In the genomic region with DNA sequence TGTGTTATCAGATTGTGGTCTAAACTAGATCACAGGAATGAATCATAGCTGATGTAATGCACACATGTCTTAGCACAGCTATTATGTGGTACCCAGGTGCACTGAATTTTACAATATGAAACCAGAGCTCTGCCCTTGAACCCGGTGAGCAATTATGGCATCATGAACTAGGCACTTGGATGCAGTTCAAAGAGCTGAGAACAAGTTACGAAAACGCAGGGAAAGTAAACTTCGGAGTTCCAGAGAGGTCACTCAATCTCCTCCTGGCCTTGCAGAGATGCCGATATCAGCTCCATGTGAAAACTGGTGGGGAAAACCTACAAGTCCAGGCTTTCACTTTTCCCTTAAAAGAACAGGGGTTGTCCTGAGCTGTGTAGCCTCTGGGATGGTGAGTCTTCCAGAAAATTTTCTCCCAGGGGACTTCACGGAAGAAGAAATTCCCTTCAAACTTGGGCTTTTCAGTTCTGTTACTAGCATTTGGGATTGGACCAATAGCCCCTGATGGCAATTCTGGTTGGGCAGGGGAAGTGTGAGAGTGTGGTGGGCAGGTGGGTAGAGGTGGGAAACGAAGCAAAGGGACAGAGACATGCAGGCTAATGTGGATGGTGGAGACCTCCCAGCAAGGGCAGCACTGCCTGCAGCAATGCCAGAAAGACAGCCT, we compare ENCODE assay signal across 1 cellular context.
TF ChIP-seq lines count a peak whose summit lies in the region.

No MANE protein-coding gene starts in this region.

TF ChIP-seq in HepG2, 621 proteins besides CTCF, POLR2A, EP300 and RAD21 (continued from another document and continues in another):
- no peak for TF ChIP-seq CBX2 (IDR thresholded peaks at IDR 0.05; ENCODE audit: low read depth, low read length)
- 0 out of 2 replicates have a peak, but pooled peaks have one; percentile 24 for TF ChIP-seq CBX2 (CRISPR knock-in tag; IDR thresholded peaks at IDR 0.05; ENCODE audit: low read depth)
- TF ChIP-seq, protein P1, sequence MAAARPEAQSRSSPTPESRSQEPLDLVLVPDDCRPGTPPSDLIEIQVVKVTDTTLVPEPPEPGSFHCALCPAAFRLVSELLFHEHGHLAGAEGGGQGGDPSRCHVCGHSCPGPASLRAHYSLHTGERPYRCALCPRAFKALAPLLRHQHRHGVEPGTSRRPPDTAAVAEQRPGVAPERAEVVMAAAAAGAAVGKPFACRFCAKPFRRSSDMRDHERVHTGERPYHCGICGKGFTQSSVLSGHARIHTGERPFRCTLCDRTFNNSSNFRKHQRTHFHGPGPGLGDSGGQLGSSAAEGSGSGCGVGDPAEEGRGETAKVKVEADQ (CRISPR knock-in tag; IDR thresholded peaks at IDR 0.05; ENCODE audit: borderline replicate concordance): peak; percentile 93
- TF ChIP-seq, protein P2, sequence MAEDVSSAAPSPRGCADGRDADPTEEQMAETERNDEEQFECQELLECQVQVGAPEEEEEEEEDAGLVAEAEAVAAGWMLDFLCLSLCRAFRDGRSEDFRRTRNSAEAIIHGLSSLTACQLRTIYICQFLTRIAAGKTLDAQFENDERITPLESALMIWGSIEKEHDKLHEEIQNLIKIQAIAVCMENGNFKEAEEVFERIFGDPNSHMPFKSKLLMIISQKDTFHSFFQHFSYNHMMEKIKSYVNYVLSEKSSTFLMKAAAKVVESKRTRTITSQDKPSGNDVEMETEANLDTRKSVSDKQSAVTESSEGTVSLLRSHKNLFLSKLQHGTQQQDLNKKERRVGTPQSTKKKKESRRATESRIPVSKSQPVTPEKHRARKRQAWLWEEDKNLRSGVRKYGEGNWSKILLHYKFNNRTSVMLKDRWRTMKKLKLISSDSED (CRISPR knock-in tag; IDR thresholded peaks at IDR 0.05): no peak
- no peak for TF ChIP-seq ZNF263 (CRISPR knock-in tag; IDR thresholded peaks at IDR 0.05)
- TF ChIP-seq CCDC6 (CRISPR knock-in tag; IDR thresholded peaks at IDR 0.05): peak; percentile 75
- TF ChIP-seq ZFP36 (IDR thresholded peaks at IDR 0.05; ENCODE audit: borderline replicate concordance, low read depth, low read length, partially characterized antibody): no peak
- no peak for TF ChIP-seq THYN1 (CRISPR knock-in tag; IDR thresholded peaks at IDR 0.05; ENCODE audit: borderline replicate concordance, low read depth)
- peak; percentile 96; the same call in 1 of the 2 replicates for TF ChIP-seq ZFP36L1 (CRISPR knock-in tag; IDR thresholded peaks at IDR 0.05)
- no peak for TF ChIP-seq ZSCAN12 (CRISPR knock-in tag; IDR thresholded peaks at IDR 0.05)
- TF ChIP-seq XBP1 (CRISPR knock-in tag; IDR thresholded peaks at IDR 0.05): no peak
- no peak for TF ChIP-seq ZBTB1 (CRISPR knock-in tag; IDR thresholded peaks at IDR 0.05; ENCODE audit: borderline replicate concordance)
- TF ChIP-seq, protein P3, sequence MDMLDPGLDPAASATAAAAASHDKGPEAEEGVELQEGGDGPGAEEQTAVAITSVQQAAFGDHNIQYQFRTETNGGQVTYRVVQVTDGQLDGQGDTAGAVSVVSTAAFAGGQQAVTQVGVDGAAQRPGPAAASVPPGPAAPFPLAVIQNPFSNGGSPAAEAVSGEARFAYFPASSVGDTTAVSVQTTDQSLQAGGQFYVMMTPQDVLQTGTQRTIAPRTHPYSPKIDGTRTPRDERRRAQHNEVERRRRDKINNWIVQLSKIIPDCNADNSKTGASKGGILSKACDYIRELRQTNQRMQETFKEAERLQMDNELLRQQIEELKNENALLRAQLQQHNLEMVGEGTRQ (IDR thresholded peaks at IDR 0.05; ENCODE audit: low read depth, low read length): no peak
- TF ChIP-seq, protein P3 (CRISPR knock-in tag; IDR thresholded peaks at IDR 0.05; ENCODE audit: borderline replicate concordance): no peak
- TF ChIP-seq STAG1 (CRISPR knock-in tag; IDR thresholded peaks at IDR 0.05): peak; percentile 67
- TF ChIP-seq SOX5 (CRISPR knock-in tag; IDR thresholded peaks at IDR 0.05; ENCODE audit: borderline replicate concordance): peak; percentile 97
- TF ChIP-seq, protein P4, sequence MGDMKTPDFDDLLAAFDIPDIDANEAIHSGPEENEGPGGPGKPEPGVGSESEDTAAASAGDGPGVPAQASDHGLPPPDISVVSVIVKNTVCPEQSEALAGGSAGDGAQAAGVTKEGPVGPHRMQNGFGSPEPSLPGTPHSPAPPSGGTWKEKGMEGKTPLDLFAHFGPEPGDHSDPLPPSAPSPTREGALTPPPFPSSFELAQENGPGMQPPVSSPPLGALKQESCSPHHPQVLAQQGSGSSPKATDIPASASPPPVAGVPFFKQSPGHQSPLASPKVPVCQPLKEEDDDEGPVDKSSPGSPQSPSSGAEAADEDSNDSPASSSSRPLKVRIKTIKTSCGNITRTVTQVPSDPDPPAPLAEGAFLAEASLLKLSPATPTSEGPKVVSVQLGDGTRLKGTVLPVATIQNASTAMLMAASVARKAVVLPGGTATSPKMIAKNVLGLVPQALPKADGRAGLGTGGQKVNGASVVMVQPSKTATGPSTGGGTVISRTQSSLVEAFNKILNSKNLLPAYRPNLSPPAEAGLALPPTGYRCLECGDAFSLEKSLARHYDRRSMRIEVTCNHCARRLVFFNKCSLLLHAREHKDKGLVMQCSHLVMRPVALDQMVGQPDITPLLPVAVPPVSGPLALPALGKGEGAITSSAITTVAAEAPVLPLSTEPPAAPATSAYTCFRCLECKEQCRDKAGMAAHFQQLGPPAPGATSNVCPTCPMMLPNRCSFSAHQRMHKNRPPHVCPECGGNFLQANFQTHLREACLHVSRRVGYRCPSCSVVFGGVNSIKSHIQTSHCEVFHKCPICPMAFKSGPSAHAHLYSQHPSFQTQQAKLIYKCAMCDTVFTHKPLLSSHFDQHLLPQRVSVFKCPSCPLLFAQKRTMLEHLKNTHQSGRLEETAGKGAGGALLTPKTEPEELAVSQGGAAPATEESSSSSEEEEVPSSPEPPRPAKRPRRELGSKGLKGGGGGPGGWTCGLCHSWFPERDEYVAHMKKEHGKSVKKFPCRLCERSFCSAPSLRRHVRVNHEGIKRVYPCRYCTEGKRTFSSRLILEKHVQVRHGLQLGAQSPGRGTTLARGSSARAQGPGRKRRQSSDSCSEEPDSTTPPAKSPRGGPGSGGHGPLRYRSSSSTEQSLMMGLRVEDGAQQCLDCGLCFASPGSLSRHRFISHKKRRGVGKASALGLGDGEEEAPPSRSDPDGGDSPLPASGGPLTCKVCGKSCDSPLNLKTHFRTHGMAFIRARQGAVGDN (CRISPR knock-in tag; IDR thresholded peaks at IDR 0.05): peak; percentile 38; the same call in 1 of the 2 replicates
- 0 out of 2 replicates have a peak, but pooled peaks have one; percentile 47 for TF ChIP-seq ZNF17 (CRISPR knock-in tag; IDR thresholded peaks at IDR 0.05)
- TF ChIP-seq KDM6A (CRISPR knock-in tag; IDR thresholded peaks at IDR 0.05; ENCODE audit: low read depth): peak; percentile 93
- peak; percentile 96 for TF ChIP-seq CEBPG (CRISPR knock-in tag; IDR thresholded peaks at IDR 0.05)
- TF ChIP-seq RBM22 (optimal IDR thresholded peaks at IDR 0.05; ENCODE audit: low read length): no peak
- TF ChIP-seq GABPA (IDR thresholded peaks at IDR 0.05; ENCODE audit: low read depth, low read length): no peak
- TF ChIP-seq GABPA (CRISPR knock-in tag; IDR thresholded peaks at IDR 0.05; ENCODE audit: low read depth): peak; percentile 64; the same call in 1 of the 2 replicates
- TF ChIP-seq HMG20B (CRISPR knock-in tag; conservative IDR thresholded peaks at IDR 0.05): peak; percentile 96
- peak; percentile 63; the same call in 1 of the 2 replicates for TF ChIP-seq CREB1 (IDR thresholded peaks at IDR 0.05)
- peak; percentile 87 for TF ChIP-seq CREB1 (CRISPR knock-in tag; IDR thresholded peaks at IDR 0.05)
- TF ChIP-seq HDAC2 (CRISPR knock-in tag; IDR thresholded peaks at IDR 0.05): peak; percentile 100
- TF ChIP-seq YEATS2 (CRISPR knock-in tag; IDR thresholded peaks at IDR 0.05; ENCODE audit: borderline replicate concordance): peak; percentile 78; the same call in 1 of the 2 replicates
- TF ChIP-seq PITX1 (CRISPR knock-in tag; IDR thresholded peaks at IDR 0.05): peak; percentile 93
- TF ChIP-seq ZFY (CRISPR knock-in tag; IDR thresholded peaks at IDR 0.05): no peak; the same call in 1 of the 2 replicates
- no peak for TF ChIP-seq MAFG (CRISPR knock-in tag; IDR thresholded peaks at IDR 0.05)
- no peak; the same call in 1 of the 2 replicates for TF ChIP-seq FOXM1 (CRISPR knock-in tag; IDR thresholded peaks at IDR 0.05)
- TF ChIP-seq SRY (CRISPR knock-in tag; IDR thresholded peaks at IDR 0.05): no peak
- TF ChIP-seq TCF12 (IDR thresholded peaks at IDR 0.05): no peak
- peak; percentile 97 for TF ChIP-seq TCF12 (CRISPR knock-in tag; IDR thresholded peaks at IDR 0.05)
- TF ChIP-seq, protein P5, sequence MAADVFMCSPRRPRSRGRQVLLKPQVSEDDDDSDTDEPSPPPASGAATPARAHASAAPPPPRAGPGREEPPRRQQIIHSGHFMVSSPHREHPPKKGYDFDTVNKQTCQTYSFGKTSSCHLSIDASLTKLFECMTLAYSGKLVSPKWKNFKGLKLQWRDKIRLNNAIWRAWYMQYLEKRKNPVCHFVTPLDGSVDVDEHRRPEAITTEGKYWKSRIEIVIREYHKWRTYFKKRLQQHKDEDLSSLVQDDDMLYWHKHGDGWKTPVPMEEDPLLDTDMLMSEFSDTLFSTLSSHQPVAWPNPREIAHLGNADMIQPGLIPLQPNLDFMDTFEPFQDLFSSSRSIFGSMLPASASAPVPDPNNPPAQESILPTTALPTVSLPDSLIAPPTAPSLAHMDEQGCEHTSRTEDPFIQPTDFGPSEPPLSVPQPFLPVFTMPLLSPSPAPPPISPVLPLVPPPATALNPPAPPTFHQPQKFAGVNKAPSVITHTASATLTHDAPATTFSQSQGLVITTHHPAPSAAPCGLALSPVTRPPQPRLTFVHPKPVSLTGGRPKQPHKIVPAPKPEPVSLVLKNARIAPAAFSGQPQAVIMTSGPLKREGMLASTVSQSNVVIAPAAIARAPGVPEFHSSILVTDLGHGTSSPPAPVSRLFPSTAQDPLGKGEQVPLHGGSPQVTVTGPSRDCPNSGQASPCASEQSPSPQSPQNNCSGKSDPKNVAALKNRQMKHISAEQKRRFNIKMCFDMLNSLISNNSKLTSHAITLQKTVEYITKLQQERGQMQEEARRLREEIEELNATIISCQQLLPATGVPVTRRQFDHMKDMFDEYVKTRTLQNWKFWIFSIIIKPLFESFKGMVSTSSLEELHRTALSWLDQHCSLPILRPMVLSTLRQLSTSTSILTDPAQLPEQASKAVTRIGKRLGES (CRISPR knock-in tag; IDR thresholded peaks at IDR 0.05; ENCODE audit: borderline replicate concordance): peak; percentile 59; the same call in 1 of the 2 replicates
- TF ChIP-seq FIP1L1 (IDR thresholded peaks at IDR 0.05; ENCODE audit: borderline replicate concordance, insufficient read depth, low read depth, low read length): no peak
- TF ChIP-seq CBX1 (IDR thresholded peaks at IDR 0.05; ENCODE audit: low read depth): peak; percentile 55
- TF ChIP-seq, protein P6, sequence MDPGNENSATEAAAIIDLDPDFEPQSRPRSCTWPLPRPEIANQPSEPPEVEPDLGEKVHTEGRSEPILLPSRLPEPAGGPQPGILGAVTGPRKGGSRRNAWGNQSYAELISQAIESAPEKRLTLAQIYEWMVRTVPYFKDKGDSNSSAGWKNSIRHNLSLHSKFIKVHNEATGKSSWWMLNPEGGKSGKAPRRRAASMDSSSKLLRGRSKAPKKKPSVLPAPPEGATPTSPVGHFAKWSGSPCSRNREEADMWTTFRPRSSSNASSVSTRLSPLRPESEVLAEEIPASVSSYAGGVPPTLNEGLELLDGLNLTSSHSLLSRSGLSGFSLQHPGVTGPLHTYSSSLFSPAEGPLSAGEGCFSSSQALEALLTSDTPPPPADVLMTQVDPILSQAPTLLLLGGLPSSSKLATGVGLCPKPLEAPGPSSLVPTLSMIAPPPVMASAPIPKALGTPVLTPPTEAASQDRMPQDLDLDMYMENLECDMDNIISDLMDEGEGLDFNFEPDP (CRISPR knock-in tag; conservative IDR thresholded peaks at IDR 0.05): no peak
- TF ChIP-seq RXRA (CRISPR knock-in tag; IDR thresholded peaks at IDR 0.05): peak; percentile 99; the same call in 1 of the 2 replicates
- TF ChIP-seq KAT7 (CRISPR knock-in tag; IDR thresholded peaks at IDR 0.05; ENCODE audit: borderline replicate concordance): peak; percentile 79; the same call in 1 of the 2 replicates
- peak; percentile 87 for TF ChIP-seq ZBTB21 (CRISPR knock-in tag; IDR thresholded peaks at IDR 0.05)
- TF ChIP-seq, protein P7, sequence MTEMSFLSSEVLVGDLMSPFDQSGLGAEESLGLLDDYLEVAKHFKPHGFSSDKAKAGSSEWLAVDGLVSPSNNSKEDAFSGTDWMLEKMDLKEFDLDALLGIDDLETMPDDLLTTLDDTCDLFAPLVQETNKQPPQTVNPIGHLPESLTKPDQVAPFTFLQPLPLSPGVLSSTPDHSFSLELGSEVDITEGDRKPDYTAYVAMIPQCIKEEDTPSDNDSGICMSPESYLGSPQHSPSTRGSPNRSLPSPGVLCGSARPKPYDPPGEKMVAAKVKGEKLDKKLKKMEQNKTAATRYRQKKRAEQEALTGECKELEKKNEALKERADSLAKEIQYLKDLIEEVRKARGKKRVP (CRISPR knock-in tag; IDR thresholded peaks at IDR 0.05): peak; percentile 28 to 99; a peak in 3 of 4 replicates
- TF ChIP-seq ZNF746 (CRISPR knock-in tag; IDR thresholded peaks at IDR 0.05): peak; percentile 86
- 0 out of 2 replicates have a peak, but pooled peaks have one; percentile 52 for TF ChIP-seq ARHGAP35 (CRISPR knock-in tag; IDR thresholded peaks at IDR 0.05; ENCODE audit: borderline replicate concordance)
- TF ChIP-seq, protein P8, sequence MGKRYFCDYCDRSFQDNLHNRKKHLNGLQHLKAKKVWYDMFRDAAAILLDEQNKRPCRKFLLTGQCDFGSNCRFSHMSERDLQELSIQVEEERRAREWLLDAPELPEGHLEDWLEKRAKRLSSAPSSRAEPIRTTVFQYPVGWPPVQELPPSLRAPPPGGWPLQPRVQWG (CRISPR knock-in tag; IDR thresholded peaks at IDR 0.05; ENCODE audit: borderline replicate concordance, low read depth): no peak
- TF ChIP-seq RARA (CRISPR knock-in tag; IDR thresholded peaks at IDR 0.05): peak; percentile 100
- peak; percentile 95 for TF ChIP-seq ZMYM4 (CRISPR knock-in tag; IDR thresholded peaks at IDR 0.05)
- TF ChIP-seq ZNF713 (CRISPR knock-in tag; IDR thresholded peaks at IDR 0.05): no peak
- TF ChIP-seq, protein P9, sequence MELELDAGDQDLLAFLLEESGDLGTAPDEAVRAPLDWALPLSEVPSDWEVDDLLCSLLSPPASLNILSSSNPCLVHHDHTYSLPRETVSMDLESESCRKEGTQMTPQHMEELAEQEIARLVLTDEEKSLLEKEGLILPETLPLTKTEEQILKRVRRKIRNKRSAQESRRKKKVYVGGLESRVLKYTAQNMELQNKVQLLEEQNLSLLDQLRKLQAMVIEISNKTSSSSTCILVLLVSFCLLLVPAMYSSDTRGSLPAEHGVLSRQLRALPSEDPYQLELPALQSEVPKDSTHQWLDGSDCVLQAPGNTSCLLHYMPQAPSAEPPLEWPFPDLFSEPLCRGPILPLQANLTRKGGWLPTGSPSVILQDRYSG (CRISPR knock-in tag; IDR thresholded peaks at IDR 0.05): no peak
- no peak for TF ChIP-seq SUZ12 (IDR thresholded peaks at IDR 0.05; ENCODE audit: low read depth, low read length)
- TF ChIP-seq NRL (CRISPR knock-in tag; IDR thresholded peaks at IDR 0.05; ENCODE audit: borderline replicate concordance): no peak
- TF ChIP-seq LCORL (IDR thresholded peaks at IDR 0.05): peak; percentile 78
- TF ChIP-seq LCORL (CRISPR knock-in tag; IDR thresholded peaks at IDR 0.05): peak; percentile 91
- peak; percentile 99 for TF ChIP-seq SMAD3 (CRISPR knock-in tag; IDR thresholded peaks at IDR 0.05)
- TF ChIP-seq MLLT10 (CRISPR knock-in tag; IDR thresholded peaks at IDR 0.05): no peak
